ENCODE assay signal across 10 cellular contexts in the genomic region with DNA sequence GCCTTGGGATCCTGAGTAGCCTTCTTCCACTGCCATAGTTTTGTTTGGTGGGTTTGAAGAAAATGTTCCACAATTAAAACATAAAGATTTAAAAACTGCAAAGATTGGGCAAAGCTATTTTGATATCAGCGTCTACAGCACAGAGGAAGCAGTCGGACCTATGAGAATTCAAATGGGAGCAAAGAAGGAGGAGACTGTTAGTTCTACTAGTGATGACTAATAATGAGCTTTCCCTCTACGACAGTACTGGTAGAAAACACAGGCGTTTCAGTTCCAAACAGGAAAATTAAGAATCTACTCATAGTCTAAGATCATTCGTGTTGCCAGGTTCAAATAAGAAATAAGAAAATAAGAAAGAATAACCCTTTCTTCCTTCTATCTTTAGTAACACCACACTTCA.
DNase-seq lines count a peak whose midpoint lies in the region; ATAC-seq and TF ChIP-seq lines count a peak whose summit lies in the region.
"Had no signal": no experiment of that assay in that cellular context is flagged by ENCODE, and none has a peak within 500 bp of the region (broad histone marks: within the 10 kb centered on the region; RNA-seq: fewer than 3 reads in every experiment).

No MANE protein-coding gene starts in this region.

- H3K4me1 Mint-ChIP-seq in mesothelial cell of epicardium = no peaks in the 10 kb centered on the region

- DNase-seq in epithelial cell of esophagus (ENCODE audit: low read depth) (peak; percentile 27), mesothelial cell of epicardium (ENCODE audit: low spot score in 2 of 2, unreplicated experiment in 2 of 2) (no peak), NCI-H748 treated with DMSO at 0.1 percent for 48 hours (lab: John Stamatoyannopoulos, UW) (no peak)
- no peak for DNase-seq in stimulated activated CD4-positive, alpha-beta T cell treated with anti-CD3 and anti-CD28 coated beads, Interleukin-4, amount 100 ng/mL, for 24 hours
- DNase-seq: activated CD8-positive, alpha-beta memory T cell treated with anti-CD3 and anti-CD28 coated beads, Interleukin-2, amount 10 ng/mL, durations not matched to agents 7 days and 5 days; pancreas had no signal

- H3K36me3 Mint-ChIP-seq in mesothelial cell of epicardium = peaks cover 19% of the 10 kb centered on the region

- ATAC-seq in GM18861 (IDR thresholded peaks at IDR 0.05; ENCODE audit: unreplicated experiment) (peak; percentile 85), GM21423 (IDR thresholded peaks at IDR 0.05; ENCODE audit: unreplicated experiment) (peak; percentile 74), HG03108 (IDR thresholded peaks at IDR 0.05; ENCODE audit: unreplicated experiment) (peak; percentile 83)
- ATAC-seq: activated CD8-positive, alpha-beta memory T cell treated with anti-CD3 and anti-CD28 coated beads, Interleukin-2, amount 10 ng/mL, durations not matched to agents 7 days and 5 days; pancreas had no signal

- TF ChIP-seq CTCF in epithelial cell of esophagus (IDR thresholded peaks at IDR 0.05; ENCODE audit: insufficient read depth, low read depth, low read length, missing control alignments) (no peak), mesothelial cell of epicardium (IDR thresholded peaks at IDR 0.05; ENCODE audit: unreplicated experiment) (no peak)

- peaks cover 10% of the 10 kb centered on the region for H3K9me3 Mint-ChIP-seq in mesothelial cell of epicardium
- H3K9me3 Mint-ChIP-seq: dendritic cell treated with granulocyte-macrophage colony-stimulating factor and Interleukin-4, amounts not matched to agents 40 ng/mL and 50 ng/mL, for 4 days had no signal

- H3K4me3 ChIP-seq in epithelial cell of esophagus (ENCODE audit: low read length) = no peak overlapping the region
- H3K4me3 ChIP-seq: pancreas had no signal

- H3K27ac Mint-ChIP-seq in mesothelial cell of epicardium = no peak overlapping the region
- H3K27ac Mint-ChIP-seq: activated CD8-positive, alpha-beta memory T cell treated with anti-CD3 and anti-CD28 coated beads, Interleukin-2, amount 10 ng/mL, durations not matched to agents 7 days and 5 days; dendritic cell treated with granulocyte-macrophage colony-stimulating factor and Interleukin-4, amounts not matched to agents 40 ng/mL and 50 ng/mL, for 4 days had no signal

- no peaks in the 10 kb centered on the region for H3K27me3 Mint-ChIP-seq in mesothelial cell of epicardium (ENCODE audit: low read depth)
- H3K27me3 Mint-ChIP-seq: activated CD8-positive, alpha-beta memory T cell treated with anti-CD3 and anti-CD28 coated beads, Interleukin-2, amount 10 ng/mL, durations not matched to agents 7 days and 5 days; dendritic cell treated with granulocyte-macrophage colony-stimulating factor and Interleukin-4, amounts not matched to agents 40 ng/mL and 50 ng/mL, for 4 days had no signal

- no peak overlapping the region for H3K4me3 Mint-ChIP-seq in mesothelial cell of epicardium
- H3K4me3 Mint-ChIP-seq: activated CD8-positive, alpha-beta memory T cell treated with anti-CD3 and anti-CD28 coated beads, Interleukin-2, amount 10 ng/mL, durations not matched to agents 7 days and 5 days; dendritic cell treated with granulocyte-macrophage colony-stimulating factor and Interleukin-4, amounts not matched to agents 40 ng/mL and 50 ng/mL, for 4 days had no signal
